Comparison of ENCODE assay signal across 8 cellular contexts in genomic region chr1:201016211-201016651, GRCh38. TPM values are rescaled to one million over a fixed set of nuclear protein-coding genes. Genes with fewer than 3 reads are reported as not detected.
DNase-seq lines count a peak whose midpoint lies in the region; ATAC-seq and TF ChIP-seq lines count a peak whose summit lies in the region.

No MANE protein-coding gene starts in this region.

- intact Hi-C loops in colonic mucosa (cut with DNase I) = no loop called here
- intact Hi-C loops in psoas muscle (cut with DNase I) = no loop called here

- no peak overlapping the region for H3K27ac ChIP-seq in colonic mucosa
- H3K27ac ChIP-seq in psoas muscle = peak overlapping the region; percentile 3

- peak overlapping the region in 1 of 2 donors; percentile 54 for H3K9ac ChIP-seq in colonic mucosa (ENCODE audit: low read depth in 2 of 2, low read length in 2 of 2)

- H3K36me3 ChIP-seq in colonic mucosa (no peaks in the 10 kb centered on the region), psoas muscle (ENCODE audit: insufficient read depth in 1 of 2, low read depth in 1 of 2) (no peaks in the 10 kb centered on the region)

- DNase-seq in NCI-H146 (lab: John Stamatoyannopoulos, UW) = peak; percentile 60
- no peak for DNase-seq in NCI-H146 treated with DMSO at 0.1 percent for 48 hours (lab: John Stamatoyannopoulos, UW; ENCODE audit: unreplicated experiment)
- peak; percentile 86 for DNase-seq in NCI-H2171 (lab: John Stamatoyannopoulos, UW)
- peak; percentile 77 for DNase-seq in colonic mucosa
- DNase-seq in psoas muscle = no peak
- no peak for DNase-seq in activated effector memory CD4-positive, alpha-beta T cell treated with anti-CD3 and anti-CD28 coated beads, Interleukin-2, amount 50 U/mL, for 16 hours

- H3K9me3 ChIP-seq in colonic mucosa (no peaks in the 10 kb centered on the region), psoas muscle (no peaks in the 10 kb centered on the region)

- ATAC-seq in psoas muscle = peak; percentile 21 to 71 (median 60)
- ATAC-seq in HG02588 (IDR thresholded peaks at IDR 0.05; ENCODE audit: unreplicated experiment) = no peak
- no peak for ATAC-seq in HG02642 (IDR thresholded peaks at IDR 0.05; ENCODE audit: poor library complexity, unreplicated experiment)

- 5 to 7% (median 6%) methylated on average over 10 of the region's 10 CpGs for WGBS in psoas muscle, 3 donors

- no peak for TF ChIP-seq CTCF in colonic mucosa (IDR thresholded peaks at IDR 0.05)
- TF ChIP-seq CTCF in psoas muscle (IDR thresholded peaks at IDR 0.05) = no peak

- H3K4me3 ChIP-seq in colonic mucosa (no peak overlapping the region), psoas muscle (peak overlapping the region; percentile 29)

- H3K4me1 ChIP-seq in colonic mucosa (peaks cover 32% of the 10 kb centered on the region), psoas muscle (peaks cover 17% of the 10 kb centered on the region)

- H3K27me3 ChIP-seq in colonic mucosa = no peaks in the 10 kb centered on the region
- peaks cover 0 to 2% (median 0%) of the 10 kb centered on the region in 3 donors for H3K27me3 ChIP-seq in psoas muscle (ENCODE audit: insufficient read depth in 3 of 3, low read length in 2 of 3)

RNA-seq across cellular contexts. Expression of gene KIF21B, which starts 7.3 kb away (rescaled TPM):
- 10 to 100 TPM in 1 of 2 donors, 1 to 10 TPM in 1; 3.1 to 10.4 TPM for total RNA-seq in colonic mucosa
- total RNA-seq in psoas muscle = under 1 TPM; 0.20 to 0.81 (median 0.41) TPM
- under 1 TPM; 0.04 to 0.10 (median 0.10) TPM for polyA plus RNA-seq in psoas muscle

Comparison
In these comparisons a context has a peak if more than half of its experiments do, and no peak if none do; other contexts are left out.
1. DNase-seq: peak in NCI-H146 (single experiment), NCI-H2171 (single experiment) and colonic mucosa (single experiment); none in NCI-H146 treated with DMSO at 0.1 percent for 48 hours (single experiment), psoas muscle (0 of 2) and activated effector memory CD4-positive, alpha-beta T cell treated with anti-CD3 and anti-CD28 coated beads, Interleukin-2, amount 50 U/mL, for 16 hours (single experiment).
2. ATAC-seq: peak in psoas muscle (4 of 4); none in HG02588 (single experiment) and HG02642 (single experiment).